In genomic region chr11:65712633-65713076, GRCh38 we compare ENCODE assay signal across 7 cellular contexts. TPM values are rescaled to one million over a fixed set of nuclear protein-coding genes. Genes with fewer than 3 reads are reported as not detected.
DNase-seq lines count a peak whose midpoint lies in the region; TF ChIP-seq lines count a peak whose summit lies in the region.

No MANE protein-coding gene starts in this region.

- H3K36me3 ChIP-seq in suprapubic skin, result peaks cover 45% of the 10 kb centered on the region

- peaks cover 30% of the 10 kb centered on the region for H3K4me1 Mint-ChIP-seq in activated T-helper 1 cell treated with anti-CD3 and anti-CD28 coated beads, Interleukin-12 subunit alpha, Interleukin-12 subunit beta, Interleukin-2, Interleukin-4 antibody, amounts not matched to agents 30 ng/mL and 10 ng/mL and 1 ng/mL, durations not matched to agents 14 hours and 24 hours and 36 hours (ENCODE audit: low read depth)
- H3K4me1 Mint-ChIP-seq in immature natural killer cell, result peaks cover 19 to 30% of the 10 kb centered on the region in 2 donors

- peak overlapping the region; percentile 98 for H3K27ac Mint-ChIP-seq in activated T-helper 1 cell treated with anti-CD3 and anti-CD28 coated beads, Interleukin-12 subunit alpha, Interleukin-12 subunit beta, Interleukin-2, Interleukin-4 antibody, amounts not matched to agents 30 ng/mL and 10 ng/mL and 1 ng/mL, durations not matched to agents 14 hours and 24 hours and 36 hours
- peak overlapping the region; percentile 97 to 100 (median 99) for H3K27ac Mint-ChIP-seq in immature natural killer cell

- no peak for TF ChIP-seq EP300 in suprapubic skin (IDR thresholded peaks at IDR 0.05)

- H3K36me3 Mint-ChIP-seq in activated T-helper 1 cell treated with anti-CD3 and anti-CD28 coated beads, Interleukin-12 subunit alpha, Interleukin-12 subunit beta, Interleukin-2, Interleukin-4 antibody, amounts not matched to agents 30 ng/mL and 10 ng/mL and 1 ng/mL, durations not matched to agents 14 hours and 24 hours and 36 hours (ENCODE audit: low read depth), result peaks cover 31% of the 10 kb centered on the region
- H3K36me3 Mint-ChIP-seq in immature natural killer cell, result peaks cover 12 to 26% (median 13%) of the 10 kb centered on the region in 3 donors

- no peaks in the 10 kb centered on the region for H3K9me3 Mint-ChIP-seq in activated T-helper 1 cell treated with anti-CD3 and anti-CD28 coated beads, Interleukin-12 subunit alpha, Interleukin-12 subunit beta, Interleukin-2, Interleukin-4 antibody, amounts not matched to agents 30 ng/mL and 10 ng/mL and 1 ng/mL, durations not matched to agents 14 hours and 24 hours and 36 hours
- H3K9me3 Mint-ChIP-seq in immature natural killer cell, result no peaks in the 10 kb centered on the region

- DNase-seq in HEK293T (ENCODE audit: extremely low spot score) (no peak), immature natural killer cell (no peak), suprapubic skin (ENCODE audit: low spot score in 2 of 2) (no peak), NCI-H526 (lab: John Stamatoyannopoulos, UW) (no peak)
- DNase-seq in activated T-helper 1 cell treated with anti-CD3 and anti-CD28 coated beads, Interleukin-12 subunit alpha, Interleukin-12 subunit beta, Interleukin-2, Interleukin-4 antibody, amounts not matched to agents 30 ng/mL and 10 ng/mL and 1 ng/mL, durations not matched to agents 14 hours and 24 hours and 36 hours (ENCODE audit: low spot score), result no peak
- no peak for DNase-seq in stimulated activated naive CD4-positive, alpha-beta T cell treated with Interleukin-2 at 50 U/mL for 16 hours (lab: John Stamatoyannopoulos, UW)
- DNase-seq in NK-92 treated with Interleukin-12 subunit alpha and Interleukin-12 subunit beta, amount 100 ng/mL, for 24 hours (lab: John Stamatoyannopoulos, UW), result no peak

- WGBS in suprapubic skin, result 28% methylated on average over 8 of the region's 11 CpGs

- TF ChIP-seq CTCF in suprapubic skin (IDR thresholded peaks at IDR 0.05), result no peak

- CTCF ChIA-PET in HEK293T (lab: Yijun Ruan, JAX), result interaction anchor here (0.7 to 2.6 kb wide), 7 partner anchors 8 to 276 kb away, joined by 4 to 17 read pairs (median 7); partner anchors contain the start of genes AP5B1, RELA and RNASEH2C

- H3K27ac ChIP-seq in suprapubic skin, result peak overlapping the region; percentile 98

- POLR2A ChIA-PET in HEK293T (lab: Yijun Ruan, JAX), result interaction anchor here (0.5 to 2.9 kb wide), 21 partner anchors 8 to 177 kb away, joined by 3 to 40 read pairs (median 6); partner anchors contain the start of genes AP5B1, CCDC85B, FIBP and MUS81

- H3K4me3 Mint-ChIP-seq in activated T-helper 1 cell treated with anti-CD3 and anti-CD28 coated beads, Interleukin-12 subunit alpha, Interleukin-12 subunit beta, Interleukin-2, Interleukin-4 antibody, amounts not matched to agents 30 ng/mL and 10 ng/mL and 1 ng/mL, durations not matched to agents 14 hours and 24 hours and 36 hours, result peak overlapping the region; percentile 96
- peak overlapping the region; percentile 91 to 98 (median 94) for H3K4me3 Mint-ChIP-seq in immature natural killer cell

- peaks cover 19% of the 10 kb centered on the region for H3K4me1 ChIP-seq in suprapubic skin

- no peak for TF ChIP-seq POLR2A in suprapubic skin (IDR thresholded peaks at IDR 0.05)

- no peaks in the 10 kb centered on the region for H3K27me3 ChIP-seq in suprapubic skin

- no peaks in the 10 kb centered on the region for H3K27me3 Mint-ChIP-seq in activated T-helper 1 cell treated with anti-CD3 and anti-CD28 coated beads, Interleukin-12 subunit alpha, Interleukin-12 subunit beta, Interleukin-2, Interleukin-4 antibody, amounts not matched to agents 30 ng/mL and 10 ng/mL and 1 ng/mL, durations not matched to agents 14 hours and 24 hours and 36 hours (ENCODE audit: insufficient read depth)
- H3K27me3 Mint-ChIP-seq in immature natural killer cell (ENCODE audit: low read depth in 3 of 3), result peaks cover 10 to 18% (median 10%) of the 10 kb centered on the region in 3 donors

- peak overlapping the region; percentile 67 for H3K4me3 ChIP-seq in suprapubic skin

- intact Hi-C loops in activated T-helper 1 cell treated with anti-CD3 and anti-CD28 coated beads, Interleukin-12 subunit alpha, Interleukin-12 subunit beta, Interleukin-2, Interleukin-4 antibody, amounts not matched to agents 30 ng/mL and 10 ng/mL and 1 ng/mL, durations not matched to agents 14 hours and 24 hours and 36 hours (cut with micrococcal nuclease), result loop anchor here (1.0 to 5.0 kb wide), 12 partner anchors 8 to 555 kb away; partner anchors contain the start of genes AP5B1, BANF1, CCDC85B and EIF1AD

- no peaks in the 10 kb centered on the region for H3K9me3 ChIP-seq in suprapubic skin

TF ChIP-seq in HEK293T, 16 proteins besides CTCF, POLR2A, EP300 and RAD21:
- TF ChIP-seq HDGF (IDR thresholded peaks at IDR 0.05; ENCODE audit: borderline replicate concordance), result 0 out of 2 replicates have a peak, but pooled peaks have one; percentile 42
- no peak for TF ChIP-seq FOXK2 (IDR thresholded peaks at IDR 0.05)
- TF ChIP-seq ZNF384 (IDR thresholded peaks at IDR 0.05), result no peak
TF ChIP-seq in HEK293T: peak in this region for 1.

RNA-seq across cellular contexts. Expression of gene KAT5, which starts 0.6 kb away (rescaled TPM):
- 68.1 and 75.0 TPM in 2 replicates for total RNA-seq in activated T-helper 1 cell treated with anti-CD3 and anti-CD28 coated beads, Interleukin-12 subunit alpha, Interleukin-12 subunit beta, Interleukin-2, Interleukin-4 antibody, amounts not matched to agents 30 ng/mL and 10 ng/mL and 1 ng/mL, durations not matched to agents 14 hours and 24 hours and 36 hours
- 10 to 100 TPM; 41.8 to 49.4 (median 47.7) TPM for polyA plus RNA-seq in immature natural killer cell
- 100 to 1,000 TPM in 1 of 4 donors, 10 to 100 TPM in 3; 69.8 to 103 (median 77.5) TPM for total RNA-seq in suprapubic skin

RNA-seq across cellular contexts. Expression of gene RNASEH2C, which starts 7.9 kb away (rescaled TPM):
- 87.6 and 89.0 TPM in 2 replicates for total RNA-seq in activated T-helper 1 cell treated with anti-CD3 and anti-CD28 coated beads, Interleukin-12 subunit alpha, Interleukin-12 subunit beta, Interleukin-2, Interleukin-4 antibody, amounts not matched to agents 30 ng/mL and 10 ng/mL and 1 ng/mL, durations not matched to agents 14 hours and 24 hours and 36 hours
- polyA plus RNA-seq in immature natural killer cell, result 100 to 1,000 TPM in 2 of 3 donors, 10 to 100 TPM in 1; 37.4 to 160 (median 124) TPM
- total RNA-seq in suprapubic skin, result 10 to 100 TPM; 24.5 to 53.8 (median 33.7) TPM

RNA-seq across cellular contexts. Expression of gene RELA, which starts 49.9 kb away (rescaled TPM):
- total RNA-seq in activated T-helper 1 cell treated with anti-CD3 and anti-CD28 coated beads, Interleukin-12 subunit alpha, Interleukin-12 subunit beta, Interleukin-2, Interleukin-4 antibody, amounts not matched to agents 30 ng/mL and 10 ng/mL and 1 ng/mL, durations not matched to agents 14 hours and 24 hours and 36 hours, result 102 and 104 TPM in 2 replicates
- 10 to 100 TPM; 38.5 to 88.4 (median 41.8) TPM for polyA plus RNA-seq in immature natural killer cell
- 100 to 1,000 TPM in 2 of 4 donors, 10 to 100 TPM in 2; 71.7 to 111 (median 93.5) TPM for total RNA-seq in suprapubic skin
